ENCODE assay signal across 15 cellular contexts in the genomic region with DNA sequence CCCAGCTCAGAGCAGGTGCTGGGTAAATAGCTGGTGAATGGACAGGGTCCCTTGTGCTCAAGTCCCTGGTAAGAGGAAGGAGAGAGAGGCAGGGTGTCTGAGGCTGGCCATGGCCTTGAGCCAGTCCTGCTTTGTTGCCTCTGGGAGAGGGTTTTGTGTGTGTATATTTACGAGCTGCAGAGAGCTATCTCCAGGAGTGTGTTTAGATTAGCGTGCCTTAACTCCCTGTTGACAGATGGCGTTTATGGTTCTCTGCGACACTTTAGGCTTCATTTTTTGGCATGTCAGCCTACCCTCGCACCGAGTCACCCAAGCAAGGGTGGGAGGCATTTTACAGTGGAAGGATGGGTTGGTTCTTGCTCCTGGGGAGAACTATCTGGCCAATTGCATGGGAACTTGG. TPM values are rescaled to one million over a fixed set of nuclear protein-coding genes. Genes with fewer than 3 reads are reported as not detected.
A peak's percentile ranks its signal among the peaks of the same experiment; 100 is the strongest.
DNase-seq lines count a peak whose midpoint lies in the region; ATAC-seq and TF ChIP-seq lines count a peak whose summit lies in the region.
"Had no signal": no experiment of that assay in that cellular context is flagged by ENCODE, and none has a peak within 500 bp of the region (broad histone marks: within the 10 kb centered on the region; RNA-seq: fewer than 3 reads in every experiment).

No MANE protein-coding gene starts in this region.

- H3K27ac ChIP-seq in spleen = no peak overlapping the region
- H3K27ac ChIP-seq: SK-N-MC had no signal

- peaks cover 0 to 10% (median 0%) of the 10 kb centered on the region in 6 donors for H3K4me1 ChIP-seq in spleen

- H3K4me3 ChIP-seq in spleen = no peak overlapping the region
- H3K4me3 ChIP-seq: SK-N-MC had no signal

- peaks cover 0 to 79% (median 10%) of the 10 kb centered on the region in 7 donors for H3K27me3 ChIP-seq in spleen (replicated peaks in 1 of 7)

- H3K36me3 ChIP-seq in spleen = no peaks in the 10 kb centered on the region

- ATAC-seq in left colon (peak; percentile 64), GM18873 (IDR thresholded peaks at IDR 0.05; ENCODE audit: low FRiP score, unreplicated experiment) (no peak)

- H3K9me3 ChIP-seq in spleen = no peaks in the 10 kb centered on the region

- WGBS in spleen, 5 donors = 70 to 86% (median 81%) methylated on average over 6 of the region's 6 CpGs

- intact Hi-C loops in left colon (cut with DNase I, micrococcal nuclease) = no loop called here
- intact Hi-C loops in spleen (cut with DNase I; ENCODE audit: low total_unique reads) = no loop called here

- TF ChIP-seq POLR2A in spleen (IDR thresholded peaks at IDR 0.05) = no peak

- no peak for TF ChIP-seq CTCF in spleen (IDR thresholded peaks at IDR 0.05 in 8 of 11, conservative IDR thresholded peaks at IDR 0.05 in 3 of 11)

- peak; percentile 93 for DNase-seq in DMS153 treated with DMSO at 0.1 percent for 48 hours (lab: John Stamatoyannopoulos, UW; ENCODE audit: unreplicated experiment)
- peak; percentile 91 for DNase-seq in NCI-H1092 (lab: John Stamatoyannopoulos, UW)
- peak; percentile 56 for DNase-seq in NCI-H774 (lab: John Stamatoyannopoulos, UW)
- no peak for DNase-seq in left colon
- no peak for DNase-seq in NCI-H1048 (lab: John Stamatoyannopoulos, UW)
- no peak for DNase-seq in spleen
- no peak for DNase-seq in activated effector memory CD4-positive, alpha-beta T cell treated with anti-CD3 and anti-CD28 coated beads, Interleukin-2, amount 50 U/mL, for 16 hours
- DNase-seq: amniotic stem cell, DND-41, H7, immature natural killer cell had no signal

RNA-seq across cellular contexts. Expression of a gene that starts 22.2 kb away (rescaled TPM):
- total RNA-seq in left colon = 10 to 100 TPM; 19.1 to 23.3 TPM
- 1 to 10 TPM in 2 of 7 donors, under 1 TPM in 5; 0.09 to 1.9 (median 0.67) TPM for total RNA-seq in spleen
- polyA plus RNA-seq in spleen = 1 to 10 TPM in 2 of 3 donors, under 1 TPM in 1; 0.39 to 1.7 (median 1.4) TPM
- total RNA-seq: activated CD8-positive, alpha-beta memory T cell treated with anti-CD3 and anti-CD28 coated beads for 36 hours; activated T-helper 2 cell treated with anti-CD3 and anti-CD28 coated beads, Interferon-gamma antibody, Interleukin-2, Interleukin-4, amounts not matched to agents 10 μg/mL and 5 μg/mL and 100 μg/mL, durations not matched to agents 14 hours and 24 hours and 36 hours had no signal
- polyA plus RNA-seq: immature natural killer cell had no signal

Comparison
In these comparisons a context has a peak if more than half of its experiments do, and no peak if none do; other contexts are left out.
1. DNase-seq: peak in DMS153 treated with DMSO at 0.1 percent for 48 hours (single experiment), NCI-H1092 (single experiment) and NCI-H774 (single experiment); none in left colon (0 of 2), NCI-H1048 (single experiment), spleen (single experiment) and activated effector memory CD4-positive, alpha-beta T cell treated with anti-CD3 and anti-CD28 coated beads, Interleukin-2, amount 50 U/mL, for 16 hours (single experiment).
2. RNA of a gene that starts 22.2 kb away (total RNA-seq): 19.1 to 23.3 TPM in left colon; 0.09 to 1.9 TPM in spleen; every median in the first group is over 4 times any median in the second.